In genomic region chr2:96816127-96816835, GRCh38 we compare ENCODE assay signal across 1 cellular context.
TF ChIP-seq lines count a peak whose summit lies in the region.

Gene CNNM3 (plus strand): TSS chr2:96816268. CDS start chr2:96816278, 10 bp downstream.

TF ChIP-seq in HepG2, 621 proteins besides CTCF, POLR2A, EP300 and RAD21 (continued from another document and continues in another):
- TF ChIP-seq ZBTB40 (IDR thresholded peaks at IDR 0.05) (no peak), ZBTB40 (CRISPR knock-in tag; IDR thresholded peaks at IDR 0.05) (0 out of 2 replicates have a peak, but pooled peaks have one; percentile 52), HNRNPL (IDR thresholded peaks at IDR 0.05; ENCODE audit: low read depth, low read length) (peak; percentile 54; the same call in 1 of the 2 replicates), ZNF549 (CRISPR knock-in tag; IDR thresholded peaks at IDR 0.05) (no peak), BCLAF1 (IDR thresholded peaks at IDR 0.05) (no peak), ZNF615 (CRISPR knock-in tag; IDR thresholded peaks at IDR 0.05; ENCODE audit: borderline replicate concordance) (no peak), IRF1 (CRISPR knock-in tag; IDR thresholded peaks at IDR 0.05; ENCODE audit: low read depth) (0 out of 2 replicates have a peak, but pooled peaks have one; percentile 85), ATF7 (IDR thresholded peaks at IDR 0.05) (no peak), ATF7 (CRISPR knock-in tag; IDR thresholded peaks at IDR 0.05) (0 out of 2 replicates have a peak, but pooled peaks have one; percentile 30), FOXP1 (IDR thresholded peaks at IDR 0.05) (0 out of 2 replicates have a peak, but pooled peaks have one; percentile 22), FOXP1 (CRISPR knock-in tag; IDR thresholded peaks at IDR 0.05) (peak; percentile 73), ZNF740 (CRISPR knock-in tag; IDR thresholded peaks at IDR 0.05) (no peak), GPN1 (CRISPR knock-in tag; IDR thresholded peaks at IDR 0.05; ENCODE audit: borderline replicate concordance) (no peak; the same call in 1 of the 2 replicates), CBX2 (IDR thresholded peaks at IDR 0.05; ENCODE audit: low read depth, low read length) (no peak), CBX2 (CRISPR knock-in tag; IDR thresholded peaks at IDR 0.05; ENCODE audit: low read depth) (0 out of 2 replicates have a peak, but pooled peaks have one; percentile 34), ZNF710 (CRISPR knock-in tag; IDR thresholded peaks at IDR 0.05; ENCODE audit: borderline replicate concordance) (no peak), ZNF17 (CRISPR knock-in tag; IDR thresholded peaks at IDR 0.05) (no peak), ATF5 (CRISPR knock-in tag; IDR thresholded peaks at IDR 0.05; ENCODE audit: low read depth) (no peak), ZNF484 (CRISPR knock-in tag; IDR thresholded peaks at IDR 0.05; ENCODE audit: borderline replicate concordance, low read depth) (no peak), ZKSCAN8 (CRISPR knock-in tag; IDR thresholded peaks at IDR 0.05; ENCODE audit: borderline replicate concordance) (no peak), ATRX (CRISPR knock-in tag; IDR thresholded peaks at IDR 0.05; ENCODE audit: borderline replicate concordance) (no peak), ZBTB2 (CRISPR knock-in tag; IDR thresholded peaks at IDR 0.05; ENCODE audit: low read depth) (peak; percentile 76), NFRKB (IDR thresholded peaks at IDR 0.05) (no peak), MYC (CRISPR knock-in tag; IDR thresholded peaks at IDR 0.05; ENCODE audit: borderline replicate concordance) (peak; percentile 36; the same call in 1 of the 2 replicates), RARA (CRISPR knock-in tag; IDR thresholded peaks at IDR 0.05) (peak; percentile 52; the same call in 1 of the 2 replicates), ZNF383 (CRISPR knock-in tag; IDR thresholded peaks at IDR 0.05; ENCODE audit: borderline replicate concordance) (peak; percentile 83; the same call in 1 of the 2 replicates), ZNF7 (CRISPR knock-in tag; IDR thresholded peaks at IDR 0.05) (no peak), EED (CRISPR knock-in tag; IDR thresholded peaks at IDR 0.05) (peak; percentile 48; the same call in 1 of the 2 replicates)
- TF ChIP-seq, protein P1, sequence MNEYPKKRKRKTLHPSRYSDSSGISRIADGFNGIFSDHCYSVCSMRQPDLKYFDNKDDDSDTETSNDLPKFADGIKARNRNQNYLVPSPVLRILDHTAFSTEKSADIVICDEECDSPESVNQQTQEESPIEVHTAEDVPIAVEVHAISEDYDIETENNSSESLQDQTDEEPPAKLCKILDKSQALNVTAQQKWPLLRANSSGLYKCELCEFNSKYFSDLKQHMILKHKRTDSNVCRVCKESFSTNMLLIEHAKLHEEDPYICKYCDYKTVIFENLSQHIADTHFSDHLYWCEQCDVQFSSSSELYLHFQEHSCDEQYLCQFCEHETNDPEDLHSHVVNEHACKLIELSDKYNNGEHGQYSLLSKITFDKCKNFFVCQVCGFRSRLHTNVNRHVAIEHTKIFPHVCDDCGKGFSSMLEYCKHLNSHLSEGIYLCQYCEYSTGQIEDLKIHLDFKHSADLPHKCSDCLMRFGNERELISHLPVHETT (CRISPR knock-in tag; conservative IDR thresholded peaks at IDR 0.05) = peak; percentile 76; the same call in 1 of the 2 replicates
- TF ChIP-seq, protein P2, sequence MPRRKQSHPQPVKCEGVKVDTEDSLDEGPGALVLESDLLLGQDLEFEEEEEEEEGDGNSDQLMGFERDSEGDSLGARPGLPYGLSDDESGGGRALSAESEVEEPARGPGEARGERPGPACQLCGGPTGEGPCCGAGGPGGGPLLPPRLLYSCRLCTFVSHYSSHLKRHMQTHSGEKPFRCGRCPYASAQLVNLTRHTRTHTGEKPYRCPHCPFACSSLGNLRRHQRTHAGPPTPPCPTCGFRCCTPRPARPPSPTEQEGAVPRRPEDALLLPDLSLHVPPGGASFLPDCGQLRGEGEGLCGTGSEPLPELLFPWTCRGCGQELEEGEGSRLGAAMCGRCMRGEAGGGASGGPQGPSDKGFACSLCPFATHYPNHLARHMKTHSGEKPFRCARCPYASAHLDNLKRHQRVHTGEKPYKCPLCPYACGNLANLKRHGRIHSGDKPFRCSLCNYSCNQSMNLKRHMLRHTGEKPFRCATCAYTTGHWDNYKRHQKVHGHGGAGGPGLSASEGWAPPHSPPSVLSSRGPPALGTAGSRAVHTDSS (CRISPR knock-in tag; conservative IDR thresholded peaks at IDR 0.05) = no peak
- TF ChIP-seq, protein P3, sequence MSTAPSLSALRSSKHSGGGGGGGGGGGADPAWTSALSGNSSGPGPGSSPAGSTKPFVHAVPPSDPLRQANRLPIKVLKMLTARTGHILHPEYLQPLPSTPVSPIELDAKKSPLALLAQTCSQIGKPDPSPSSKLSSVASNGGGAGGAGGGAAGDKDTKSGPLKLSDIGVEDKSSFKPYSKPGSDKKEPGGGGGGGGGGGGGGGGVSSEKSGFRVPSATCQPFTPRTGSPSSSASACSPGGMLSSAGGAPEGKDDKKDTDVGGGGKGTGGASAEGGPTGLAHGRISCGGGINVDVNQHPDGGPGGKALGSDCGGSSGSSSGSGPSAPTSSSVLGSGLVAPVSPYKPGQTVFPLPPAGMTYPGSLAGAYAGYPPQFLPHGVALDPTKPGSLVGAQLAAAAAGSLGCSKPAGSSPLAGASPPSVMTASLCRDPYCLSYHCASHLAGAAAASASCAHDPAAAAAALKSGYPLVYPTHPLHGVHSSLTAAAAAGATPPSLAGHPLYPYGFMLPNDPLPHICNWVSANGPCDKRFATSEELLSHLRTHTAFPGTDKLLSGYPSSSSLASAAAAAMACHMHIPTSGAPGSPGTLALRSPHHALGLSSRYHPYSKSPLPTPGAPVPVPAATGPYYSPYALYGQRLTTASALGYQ (CRISPR knock-in tag; IDR thresholded peaks at IDR 0.05) = peak; percentile 18; the same call in 1 of the 2 replicates
